1 cellular context compared by ENCODE assay signal in the genomic region with DNA sequence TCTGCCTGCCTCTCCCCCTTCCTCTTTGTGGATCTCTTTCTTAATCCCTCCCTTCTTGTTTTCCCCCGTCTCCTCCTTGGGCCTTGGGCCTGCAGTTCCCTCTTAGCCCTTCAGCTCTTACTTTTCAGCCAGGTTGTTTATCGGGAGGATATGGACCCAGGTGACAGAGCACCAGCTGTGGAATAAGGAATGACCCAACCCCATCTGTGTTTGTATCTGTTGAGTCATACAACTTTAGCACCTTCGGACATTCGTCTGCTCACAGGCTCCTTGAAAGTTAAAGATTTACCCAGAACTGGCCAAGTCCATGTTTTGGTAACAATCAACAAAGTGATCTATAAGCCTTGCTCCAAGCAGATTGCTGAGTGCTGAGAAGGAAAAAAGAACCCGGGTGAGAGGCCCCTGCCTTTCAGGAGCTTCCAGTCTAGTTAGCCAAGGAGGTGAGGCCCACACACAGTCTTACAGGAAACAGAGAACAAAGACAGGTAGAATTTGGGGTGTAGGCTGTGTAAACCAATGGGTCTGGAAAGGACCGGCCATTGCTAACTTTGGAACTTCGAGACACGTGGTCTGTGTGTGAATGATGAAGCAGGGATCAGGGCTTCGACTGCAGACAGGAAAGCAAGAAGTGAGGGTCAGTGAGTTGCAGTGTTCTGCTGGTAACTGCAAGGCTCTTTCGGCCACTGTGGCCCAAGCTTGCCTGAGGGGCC.
TF ChIP-seq lines count a peak whose summit lies in the region.

No MANE protein-coding gene starts in this region.

TF ChIP-seq in HepG2, 621 proteins besides CTCF, POLR2A, EP300 and RAD21 (continued from another document and continues in another):
- TF ChIP-seq, protein P1, sequence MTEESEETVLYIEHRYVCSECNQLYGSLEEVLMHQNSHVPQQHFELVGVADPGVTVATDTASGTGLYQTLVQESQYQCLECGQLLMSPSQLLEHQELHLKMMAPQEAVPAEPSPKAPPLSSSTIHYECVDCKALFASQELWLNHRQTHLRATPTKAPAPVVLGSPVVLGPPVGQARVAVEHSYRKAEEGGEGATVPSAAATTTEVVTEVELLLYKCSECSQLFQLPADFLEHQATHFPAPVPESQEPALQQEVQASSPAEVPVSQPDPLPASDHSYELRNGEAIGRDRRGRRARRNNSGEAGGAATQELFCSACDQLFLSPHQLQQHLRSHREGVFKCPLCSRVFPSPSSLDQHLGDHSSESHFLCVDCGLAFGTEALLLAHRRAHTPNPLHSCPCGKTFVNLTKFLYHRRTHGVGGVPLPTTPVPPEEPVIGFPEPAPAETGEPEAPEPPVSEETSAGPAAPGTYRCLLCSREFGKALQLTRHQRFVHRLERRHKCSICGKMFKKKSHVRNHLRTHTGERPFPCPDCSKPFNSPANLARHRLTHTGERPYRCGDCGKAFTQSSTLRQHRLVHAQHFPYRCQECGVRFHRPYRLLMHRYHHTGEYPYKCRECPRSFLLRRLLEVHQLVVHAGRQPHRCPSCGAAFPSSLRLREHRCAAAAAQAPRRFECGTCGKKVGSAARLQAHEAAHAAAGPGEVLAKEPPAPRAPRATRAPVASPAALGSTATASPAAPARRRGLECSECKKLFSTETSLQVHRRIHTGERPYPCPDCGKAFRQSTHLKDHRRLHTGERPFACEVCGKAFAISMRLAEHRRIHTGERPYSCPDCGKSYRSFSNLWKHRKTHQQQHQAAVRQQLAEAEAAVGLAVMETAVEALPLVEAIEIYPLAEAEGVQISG (CRISPR knock-in tag; IDR thresholded peaks at IDR 0.05), result 0 out of 2 replicates have a peak, but pooled peaks have one; percentile 17
- peak; percentile 52; the same call in 1 of the 2 replicates for TF ChIP-seq ZNF644 (CRISPR knock-in tag; IDR thresholded peaks at IDR 0.05; ENCODE audit: low read depth)
- TF ChIP-seq, protein P2, sequence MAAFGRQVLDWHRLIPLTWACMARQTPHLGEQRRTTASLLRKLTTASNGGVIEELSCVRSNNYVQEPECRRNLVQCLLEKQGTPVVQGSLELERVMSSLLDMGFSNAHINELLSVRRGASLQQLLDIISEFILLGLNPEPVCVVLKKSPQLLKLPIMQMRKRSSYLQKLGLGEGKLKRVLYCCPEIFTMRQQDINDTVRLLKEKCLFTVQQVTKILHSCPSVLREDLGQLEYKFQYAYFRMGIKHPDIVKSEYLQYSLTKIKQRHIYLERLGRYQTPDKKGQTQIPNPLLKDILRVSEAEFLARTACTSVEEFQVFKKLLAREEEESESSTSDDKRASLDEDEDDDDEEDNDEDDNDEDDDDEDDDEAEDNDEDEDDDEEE (CRISPR knock-in tag; IDR thresholded peaks at IDR 0.05), result no peak
- TF ChIP-seq, protein P3, sequence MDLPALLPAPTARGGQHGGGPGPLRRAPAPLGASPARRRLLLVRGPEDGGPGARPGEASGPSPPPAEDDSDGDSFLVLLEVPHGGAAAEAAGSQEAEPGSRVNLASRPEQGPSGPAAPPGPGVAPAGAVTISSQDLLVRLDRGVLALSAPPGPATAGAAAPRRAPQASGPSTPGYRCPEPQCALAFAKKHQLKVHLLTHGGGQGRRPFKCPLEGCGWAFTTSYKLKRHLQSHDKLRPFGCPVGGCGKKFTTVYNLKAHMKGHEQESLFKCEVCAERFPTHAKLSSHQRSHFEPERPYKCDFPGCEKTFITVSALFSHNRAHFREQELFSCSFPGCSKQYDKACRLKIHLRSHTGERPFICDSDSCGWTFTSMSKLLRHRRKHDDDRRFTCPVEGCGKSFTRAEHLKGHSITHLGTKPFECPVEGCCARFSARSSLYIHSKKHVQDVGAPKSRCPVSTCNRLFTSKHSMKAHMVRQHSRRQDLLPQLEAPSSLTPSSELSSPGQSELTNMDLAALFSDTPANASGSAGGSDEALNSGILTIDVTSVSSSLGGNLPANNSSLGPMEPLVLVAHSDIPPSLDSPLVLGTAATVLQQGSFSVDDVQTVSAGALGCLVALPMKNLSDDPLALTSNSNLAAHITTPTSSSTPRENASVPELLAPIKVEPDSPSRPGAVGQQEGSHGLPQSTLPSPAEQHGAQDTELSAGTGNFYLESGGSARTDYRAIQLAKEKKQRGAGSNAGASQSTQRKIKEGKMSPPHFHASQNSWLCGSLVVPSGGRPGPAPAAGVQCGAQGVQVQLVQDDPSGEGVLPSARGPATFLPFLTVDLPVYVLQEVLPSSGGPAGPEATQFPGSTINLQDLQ (CRISPR knock-in tag; IDR thresholded peaks at IDR 0.05), result no peak
- TF ChIP-seq FOXP1 (IDR thresholded peaks at IDR 0.05), result no peak
- peak; percentile 43 for TF ChIP-seq FOXP1 (CRISPR knock-in tag; IDR thresholded peaks at IDR 0.05)
- peak; percentile 38; the same call in 1 of the 2 replicates for TF ChIP-seq FOXO1 (CRISPR knock-in tag; IDR thresholded peaks at IDR 0.05)
- TF ChIP-seq, protein P4, sequence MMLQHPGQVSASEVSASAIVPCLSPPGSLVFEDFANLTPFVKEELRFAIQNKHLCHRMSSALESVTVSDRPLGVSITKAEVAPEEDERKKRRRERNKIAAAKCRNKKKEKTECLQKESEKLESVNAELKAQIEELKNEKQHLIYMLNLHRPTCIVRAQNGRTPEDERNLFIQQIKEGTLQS (CRISPR knock-in tag; IDR thresholded peaks at IDR 0.05), result no peak
- 0 out of 2 replicates have a peak, but pooled peaks have one; percentile 19 for TF ChIP-seq CEBPG (CRISPR knock-in tag; IDR thresholded peaks at IDR 0.05)
- TF ChIP-seq, protein P5, sequence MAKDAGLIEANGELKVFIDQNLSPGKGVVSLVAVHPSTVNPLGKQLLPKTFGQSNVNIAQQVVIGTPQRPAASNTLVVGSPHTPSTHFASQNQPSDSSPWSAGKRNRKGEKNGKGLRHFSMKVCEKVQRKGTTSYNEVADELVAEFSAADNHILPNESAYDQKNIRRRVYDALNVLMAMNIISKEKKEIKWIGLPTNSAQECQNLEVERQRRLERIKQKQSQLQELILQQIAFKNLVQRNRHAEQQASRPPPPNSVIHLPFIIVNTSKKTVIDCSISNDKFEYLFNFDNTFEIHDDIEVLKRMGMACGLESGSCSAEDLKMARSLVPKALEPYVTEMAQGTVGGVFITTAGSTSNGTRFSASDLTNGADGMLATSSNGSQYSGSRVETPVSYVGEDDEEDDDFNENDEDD (CRISPR knock-in tag; IDR thresholded peaks at IDR 0.05; ENCODE audit: borderline replicate concordance), result peak; percentile 35; the same call in 1 of the 2 replicates
- no peak for TF ChIP-seq RXRB (CRISPR knock-in tag; IDR thresholded peaks at IDR 0.05; ENCODE audit: borderline replicate concordance)
- TF ChIP-seq, protein P6, sequence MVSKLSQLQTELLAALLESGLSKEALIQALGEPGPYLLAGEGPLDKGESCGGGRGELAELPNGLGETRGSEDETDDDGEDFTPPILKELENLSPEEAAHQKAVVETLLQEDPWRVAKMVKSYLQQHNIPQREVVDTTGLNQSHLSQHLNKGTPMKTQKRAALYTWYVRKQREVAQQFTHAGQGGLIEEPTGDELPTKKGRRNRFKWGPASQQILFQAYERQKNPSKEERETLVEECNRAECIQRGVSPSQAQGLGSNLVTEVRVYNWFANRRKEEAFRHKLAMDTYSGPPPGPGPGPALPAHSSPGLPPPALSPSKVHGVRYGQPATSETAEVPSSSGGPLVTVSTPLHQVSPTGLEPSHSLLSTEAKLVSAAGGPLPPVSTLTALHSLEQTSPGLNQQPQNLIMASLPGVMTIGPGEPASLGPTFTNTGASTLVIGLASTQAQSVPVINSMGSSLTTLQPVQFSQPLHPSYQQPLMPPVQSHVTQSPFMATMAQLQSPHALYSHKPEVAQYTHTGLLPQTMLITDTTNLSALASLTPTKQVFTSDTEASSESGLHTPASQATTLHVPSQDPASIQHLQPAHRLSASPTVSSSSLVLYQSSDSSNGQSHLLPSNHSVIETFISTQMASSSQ (IDR thresholded peaks at IDR 0.05; ENCODE audit: low read depth), result peak; percentile 68; the same call in 1 of the 2 replicates
- TF ChIP-seq, protein P6 (CRISPR knock-in tag; IDR thresholded peaks at IDR 0.05; ENCODE audit: borderline replicate concordance), result peak; percentile 59; the same call in 1 of the 2 replicates
- no peak for TF ChIP-seq ZNF207 (IDR thresholded peaks at IDR 0.05; ENCODE audit: borderline replicate concordance)
- TF ChIP-seq ZFY (CRISPR knock-in tag; IDR thresholded peaks at IDR 0.05), result peak; percentile 37
- peak; percentile 53; the same call in 1 of the 2 replicates for TF ChIP-seq BORCS8-MEF2B (CRISPR knock-in tag; IDR thresholded peaks at IDR 0.05)
- TF ChIP-seq WIZ (CRISPR knock-in tag; IDR thresholded peaks at IDR 0.05), result 0 out of 2 replicates have a peak, but pooled peaks have one; percentile 41
- TF ChIP-seq, protein P7, sequence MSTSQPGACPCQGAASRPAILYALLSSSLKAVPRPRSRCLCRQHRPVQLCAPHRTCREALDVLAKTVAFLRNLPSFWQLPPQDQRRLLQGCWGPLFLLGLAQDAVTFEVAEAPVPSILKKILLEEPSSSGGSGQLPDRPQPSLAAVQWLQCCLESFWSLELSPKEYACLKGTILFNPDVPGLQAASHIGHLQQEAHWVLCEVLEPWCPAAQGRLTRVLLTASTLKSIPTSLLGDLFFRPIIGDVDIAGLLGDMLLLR (CRISPR knock-in tag; IDR thresholded peaks at IDR 0.05), result no peak
- TF ChIP-seq, protein P8, sequence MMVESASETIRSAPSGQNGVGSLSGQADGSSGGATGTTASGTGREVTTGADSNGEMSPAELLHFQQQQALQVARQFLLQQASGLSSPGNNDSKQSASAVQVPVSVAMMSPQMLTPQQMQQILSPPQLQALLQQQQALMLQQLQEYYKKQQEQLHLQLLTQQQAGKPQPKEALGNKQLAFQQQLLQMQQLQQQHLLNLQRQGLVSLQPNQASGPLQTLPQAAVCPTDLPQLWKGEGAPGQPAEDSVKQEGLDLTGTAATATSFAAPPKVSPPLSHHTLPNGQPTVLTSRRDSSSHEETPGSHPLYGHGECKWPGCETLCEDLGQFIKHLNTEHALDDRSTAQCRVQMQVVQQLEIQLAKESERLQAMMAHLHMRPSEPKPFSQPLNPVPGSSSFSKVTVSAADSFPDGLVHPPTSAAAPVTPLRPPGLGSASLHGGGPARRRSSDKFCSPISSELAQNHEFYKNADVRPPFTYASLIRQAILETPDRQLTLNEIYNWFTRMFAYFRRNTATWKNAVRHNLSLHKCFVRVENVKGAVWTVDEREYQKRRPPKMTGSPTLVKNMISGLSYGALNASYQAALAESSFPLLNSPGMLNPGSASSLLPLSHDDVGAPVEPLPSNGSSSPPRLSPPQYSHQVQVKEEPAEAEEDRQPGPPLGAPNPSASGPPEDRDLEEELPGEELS (CRISPR knock-in tag; IDR thresholded peaks at IDR 0.05), result 0 out of 2 replicates have a peak, but pooled peaks have one; percentile 35
- TF ChIP-seq SPEN (CRISPR knock-in tag; IDR thresholded peaks at IDR 0.05; ENCODE audit: low read depth), result no peak
- TF ChIP-seq ZMYM4 (CRISPR knock-in tag; IDR thresholded peaks at IDR 0.05), result peak; percentile 44; the same call in 1 of the 2 replicates
- 0 out of 2 replicates have a peak, but pooled peaks have one; percentile 30 for TF ChIP-seq HOXA9 (CRISPR knock-in tag; IDR thresholded peaks at IDR 0.05; ENCODE audit: borderline replicate concordance)
- TF ChIP-seq, protein P9, sequence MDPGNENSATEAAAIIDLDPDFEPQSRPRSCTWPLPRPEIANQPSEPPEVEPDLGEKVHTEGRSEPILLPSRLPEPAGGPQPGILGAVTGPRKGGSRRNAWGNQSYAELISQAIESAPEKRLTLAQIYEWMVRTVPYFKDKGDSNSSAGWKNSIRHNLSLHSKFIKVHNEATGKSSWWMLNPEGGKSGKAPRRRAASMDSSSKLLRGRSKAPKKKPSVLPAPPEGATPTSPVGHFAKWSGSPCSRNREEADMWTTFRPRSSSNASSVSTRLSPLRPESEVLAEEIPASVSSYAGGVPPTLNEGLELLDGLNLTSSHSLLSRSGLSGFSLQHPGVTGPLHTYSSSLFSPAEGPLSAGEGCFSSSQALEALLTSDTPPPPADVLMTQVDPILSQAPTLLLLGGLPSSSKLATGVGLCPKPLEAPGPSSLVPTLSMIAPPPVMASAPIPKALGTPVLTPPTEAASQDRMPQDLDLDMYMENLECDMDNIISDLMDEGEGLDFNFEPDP (CRISPR knock-in tag; conservative IDR thresholded peaks at IDR 0.05), result no peak
- TF ChIP-seq, protein P10, sequence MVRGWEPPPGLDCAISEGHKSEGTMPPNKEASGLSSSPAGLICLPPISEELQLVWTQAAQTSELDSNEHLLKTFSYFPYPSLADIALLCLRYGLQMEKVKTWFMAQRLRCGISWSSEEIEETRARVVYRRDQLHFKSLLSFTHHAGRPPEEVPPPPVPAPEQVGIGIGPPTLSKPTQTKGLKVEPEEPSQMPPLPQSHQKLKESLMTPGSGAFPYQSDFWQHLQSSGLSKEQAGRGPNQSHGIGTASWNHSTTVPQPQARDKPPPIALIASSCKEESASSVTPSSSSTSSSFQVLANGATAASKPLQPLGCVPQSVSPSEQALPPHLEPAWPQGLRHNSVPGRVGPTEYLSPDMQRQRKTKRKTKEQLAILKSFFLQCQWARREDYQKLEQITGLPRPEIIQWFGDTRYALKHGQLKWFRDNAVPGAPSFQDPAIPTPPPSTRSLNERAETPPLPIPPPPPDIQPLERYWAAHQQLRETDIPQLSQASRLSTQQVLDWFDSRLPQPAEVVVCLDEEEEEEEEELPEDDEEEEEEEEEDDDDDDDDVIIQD (CRISPR knock-in tag; IDR thresholded peaks at IDR 0.05; ENCODE audit: low read depth), result 0 out of 2 replicates have a peak, but pooled peaks have one; percentile 6
- TF ChIP-seq, protein P11, sequence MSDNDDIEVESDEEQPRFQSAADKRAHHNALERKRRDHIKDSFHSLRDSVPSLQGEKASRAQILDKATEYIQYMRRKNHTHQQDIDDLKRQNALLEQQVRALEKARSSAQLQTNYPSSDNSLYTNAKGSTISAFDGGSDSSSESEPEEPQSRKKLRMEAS (IDR thresholded peaks at IDR 0.05), result peak; percentile 66
- TF ChIP-seq MATR3 (CRISPR knock-in tag; IDR thresholded peaks at IDR 0.05), result no peak
- TF ChIP-seq HNRNPLL (IDR thresholded peaks at IDR 0.05; ENCODE audit: low read depth, low read length, poor library complexity, severe bottlenecking), result no peak
- TF ChIP-seq, protein P12, sequence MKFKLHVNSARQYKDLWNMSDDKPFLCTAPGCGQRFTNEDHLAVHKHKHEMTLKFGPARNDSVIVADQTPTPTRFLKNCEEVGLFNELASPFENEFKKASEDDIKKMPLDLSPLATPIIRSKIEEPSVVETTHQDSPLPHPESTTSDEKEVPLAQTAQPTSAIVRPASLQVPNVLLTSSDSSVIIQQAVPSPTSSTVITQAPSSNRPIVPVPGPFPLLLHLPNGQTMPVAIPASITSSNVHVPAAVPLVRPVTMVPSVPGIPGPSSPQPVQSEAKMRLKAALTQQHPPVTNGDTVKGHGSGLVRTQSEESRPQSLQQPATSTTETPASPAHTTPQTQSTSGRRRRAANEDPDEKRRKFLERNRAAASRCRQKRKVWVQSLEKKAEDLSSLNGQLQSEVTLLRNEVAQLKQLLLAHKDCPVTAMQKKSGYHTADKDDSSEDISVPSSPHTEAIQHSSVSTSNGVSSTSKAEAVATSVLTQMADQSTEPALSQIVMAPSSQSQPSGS (CRISPR knock-in tag; IDR thresholded peaks at IDR 0.05), result 0 out of 2 replicates have a peak, but pooled peaks have one; percentile 13
- 0 out of 2 replicates have a peak, but pooled peaks have one; percentile 32 for TF ChIP-seq ZNF335 (CRISPR knock-in tag; IDR thresholded peaks at IDR 0.05)
- 0 out of 2 replicates have a peak, but pooled peaks have one; percentile 13 for TF ChIP-seq KAT8 (CRISPR knock-in tag; IDR thresholded peaks at IDR 0.05)
- TF ChIP-seq YEATS2 (CRISPR knock-in tag; IDR thresholded peaks at IDR 0.05; ENCODE audit: borderline replicate concordance), result peak; percentile 40; the same call in 1 of the 2 replicates
